ENCODE assay signal across 37 cellular contexts in the genomic region with DNA sequence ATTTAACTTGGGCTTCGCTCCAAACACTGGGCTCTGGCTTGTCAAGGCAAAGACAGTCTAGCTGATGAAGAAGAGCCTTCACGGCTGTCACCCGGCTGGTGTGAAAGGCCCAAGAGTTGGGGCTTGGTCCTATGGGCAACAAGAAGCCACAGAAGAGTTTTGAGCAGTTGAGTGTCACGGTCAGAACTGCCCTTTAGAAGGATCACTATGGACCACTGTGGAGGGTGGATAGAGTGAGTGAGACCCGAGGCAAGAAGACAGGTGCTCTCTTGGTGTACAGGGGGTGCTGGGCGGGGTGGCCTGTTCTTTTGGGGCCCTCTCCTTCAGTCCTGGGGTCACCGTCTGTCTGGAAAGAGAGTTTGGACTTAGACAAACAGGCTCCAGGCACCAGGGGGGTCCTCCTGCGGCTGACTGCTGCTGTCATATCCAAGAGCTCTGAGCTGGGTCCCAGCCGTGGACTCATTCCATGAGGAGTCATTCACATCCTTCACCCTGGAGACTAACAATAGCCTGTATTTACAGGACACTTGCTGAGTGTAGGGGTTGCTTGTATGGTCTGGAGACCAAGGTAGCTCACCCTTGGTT. TPM values are rescaled to one million over a fixed set of nuclear protein-coding genes. Genes with fewer than 3 reads are reported as not detected.
"Had no signal": no experiment of that assay in that cellular context is flagged by ENCODE, and none has a peak within 500 bp of the region (broad histone marks: within the 10 kb centered on the region; RNA-seq: fewer than 3 reads in every experiment).

No MANE protein-coding gene starts in this region.

- H3K9me3 Mint-ChIP-seq: activated CD8-positive, alpha-beta T cell treated with anti-CD3 and anti-CD28 coated beads for 36 hours; activated naive CD4-positive, alpha-beta T cell treated with anti-CD3 and anti-CD28 coated beads, Interleukin-2, amount 50 U/mL, for 24 hours; activated naive CD8-positive, alpha-beta T cell treated with anti-CD3 and anti-CD28 coated beads, Interleukin-2, amount 10 ng/mL, durations not matched to agents 7 days and 5 days; activated T-cell treated with anti-CD3 and anti-CD28 coated beads, Interleukin-2, amount 50 U/mL, for 24 hours; activated T-helper 2 cell treated with anti-CD3 and anti-CD28 coated beads, Interferon-gamma antibody, Interleukin-2, Interleukin-4, amounts not matched to agents 10 μg/mL and 5 μg/mL and 100 μg/mL, durations not matched to agents 14 hours and 24 hours and 36 hours had no signal

- H3K27ac Mint-ChIP-seq: activated CD8-positive, alpha-beta T cell treated with anti-CD3 and anti-CD28 coated beads for 36 hours; activated naive CD4-positive, alpha-beta T cell treated with anti-CD3 and anti-CD28 coated beads, Interleukin-2, amount 50 U/mL, for 24 hours; activated naive CD8-positive, alpha-beta T cell treated with anti-CD3 and anti-CD28 coated beads, Interleukin-2, amount 10 ng/mL, durations not matched to agents 7 days and 5 days; activated T-cell treated with anti-CD3 and anti-CD28 coated beads, Interleukin-2, amount 50 U/mL, for 24 hours; activated T-helper 2 cell treated with anti-CD3 and anti-CD28 coated beads, Interferon-gamma antibody, Interleukin-2, Interleukin-4, amounts not matched to agents 10 μg/mL and 5 μg/mL and 100 μg/mL, durations not matched to agents 14 hours and 24 hours and 36 hours had no signal

- H3K27ac ChIP-seq: ascending aorta, body of pancreas, breast epithelium, Peyer's patch, SJCRH30, SK-N-MC, WERI-Rb-1 had no signal

- H3K4me1 ChIP-seq: breast epithelium had no signal

- ATAC-seq: activated CD8-positive, alpha-beta T cell treated with anti-CD3 and anti-CD28 coated beads for 36 hours; body of pancreas; PC-3 had no signal

- H3K27me3 ChIP-seq: ascending aorta, body of pancreas, breast epithelium, Peyer's patch, SJCRH30 had no signal

- DNase-seq: activated CD4-positive, alpha-beta T cell treated with anti-CD3 and anti-CD28 coated beads for 1 hour; activated CD4-positive, alpha-beta T cell treated with anti-CD3 and anti-CD28 coated beads for 48 hours; activated CD4-positive, CD25-positive, alpha-beta regulatory T cell; activated CD8-positive, alpha-beta T cell treated with anti-CD3 and anti-CD28 coated beads for 36 hours; activated gamma-delta T cell; activated naive CD4-positive, alpha-beta T cell treated with Interleukin-2 at 50 U/mL for 16 hours; activated naive CD8-positive, alpha-beta T cell treated with anti-CD3 and anti-CD28 coated beads, Interleukin-2, amount 10 ng/mL, durations not matched to agents 7 days and 5 days; activated T-cell treated with anti-CD3 and anti-CD28 coated beads, Interleukin-2, amount 50 U/mL, for 24 hours; amygdala; body of pancreas; Kasumi-1; KG1; MM.1S; MV-4-11; NCI-H1092; NCI-H1436 treated with DMSO at 0.1 percent for 48 hours; NCI-H1694 treated with DMSO at 0.1 percent for 48 hours; NCI-H2029; NCI-H510A; NCI-H526; NCI-H748 treated with DMSO at 0.1 percent for 48 hours; NK-92 treated with Interleukin-12 subunit alpha and Interleukin-12 subunit beta, amount 100 ng/mL, for 24 hours; PC-3; Peyer's patch; SHP77; SJCRH30; T1000; WERI-Rb-1 had no signal

- H3K36me3 ChIP-seq: ascending aorta, breast epithelium, Peyer's patch had no signal

- H3K4me3 ChIP-seq: ascending aorta, body of pancreas, breast epithelium, Peyer's patch, SJCRH30, SK-N-MC had no signal

- H3K4me3 Mint-ChIP-seq: activated CD8-positive, alpha-beta T cell treated with anti-CD3 and anti-CD28 coated beads for 36 hours; activated naive CD4-positive, alpha-beta T cell treated with anti-CD3 and anti-CD28 coated beads, Interleukin-2, amount 50 U/mL, for 24 hours; activated naive CD8-positive, alpha-beta T cell treated with anti-CD3 and anti-CD28 coated beads, Interleukin-2, amount 10 ng/mL, durations not matched to agents 7 days and 5 days; activated T-cell treated with anti-CD3 and anti-CD28 coated beads, Interleukin-2, amount 50 U/mL, for 24 hours had no signal

- H3K27me3 Mint-ChIP-seq: activated naive CD4-positive, alpha-beta T cell treated with anti-CD3 and anti-CD28 coated beads, Interleukin-2, amount 50 U/mL, for 24 hours had no signal

- H3K36me3 Mint-ChIP-seq: activated naive CD4-positive, alpha-beta T cell treated with anti-CD3 and anti-CD28 coated beads, Interleukin-2, amount 50 U/mL, for 24 hours had no signal

- H3K9me3 ChIP-seq: ascending aorta, body of pancreas, breast epithelium, Peyer's patch, SJCRH30 had no signal

RNA-seq across cellular contexts. Expression of gene PIMREG, which starts 2.4 kb away (rescaled TPM):
- total RNA-seq: ascending aorta, body of pancreas, cardiac septum had no signal

RNA-seq across cellular contexts. Expression of gene AIPL1, which starts 11.7 kb away (rescaled TPM):
- total RNA-seq: activated CD8-positive, alpha-beta memory T cell treated with anti-CD3 and anti-CD28 coated beads for 36 hours; activated CD8-positive, alpha-beta T cell treated with anti-CD3 and anti-CD28 coated beads for 36 hours; activated naive CD8-positive, alpha-beta T cell treated with anti-CD3 and anti-CD28 coated beads, Interleukin-2, amount 10 ng/mL, durations not matched to agents 7 days and 5 days; activated T-helper 2 cell treated with anti-CD3 and anti-CD28 coated beads, Interferon-gamma antibody, Interleukin-2, Interleukin-4, amounts not matched to agents 10 μg/mL and 5 μg/mL and 100 μg/mL, durations not matched to agents 14 hours and 24 hours and 36 hours; ascending aorta; body of pancreas; breast epithelium; cardiac septum; PC-3; Peyer's patch; T-helper 1 cell treated with Interleukin-12 subunit alpha and Interleukin-12 subunit beta and Interleukin-4 antibody, amounts not matched to agents 30 ng/mL and 1 ng/mL, for 36 hours; T-helper 2 cell treated with Interferon-gamma antibody and Interleukin-4, amounts not matched to agents 100 ng/mL and 5 ng/mL, for 36 hours had no signal
